In genomic region chr12:120346031-120346430, GRCh38 we compare ENCODE assay signal across 38 cellular contexts. TPM values are rescaled to one million over a fixed set of nuclear protein-coding genes. Genes with fewer than 3 reads are reported as not detected.
"Had no signal": no experiment of that assay in that cellular context is flagged by ENCODE, and none has a peak within 500 bp of the region (broad histone marks: within the 10 kb centered on the region; RNA-seq: fewer than 3 reads in every experiment).

No MANE protein-coding gene starts in this region.

- H3K4me2 ChIP-seq: KMS-11 had no signal

- H3K27ac ChIP-seq: KMS-11 had no signal

- H3K36me3 ChIP-seq: MG63 had no signal

- H3K27me3 ChIP-seq: MG63 had no signal

- H3K4me3 ChIP-seq: MG63 had no signal

- H3K9me3 ChIP-seq: MG63 had no signal

- DNase-seq: Karpas-422, Kasumi-1, MG63, MM.1S, MV-4-11, NCI-H1048, NCI-H1092, NCI-H1092 treated with DMSO at 0.1 percent for 48 hours, NCI-H1105, NCI-H1105 treated with DMSO at 0.1 percent for 48 hours, NCI-H1417, NCI-H1417 treated with DMSO at 0.1 percent for 48 hours, NCI-H1436, NCI-H1436 treated with DMSO at 0.1 percent for 48 hours, NCI-H146, NCI-H1694, NCI-H1694 treated with DMSO at 0.1 percent for 48 hours, NCI-H187, NCI-H187 treated with DMSO at 0.1 percent for 48 hours, NCI-H1930, NCI-H2029, NCI-H2029 treated with DMSO at 0.1 percent for 48 hours, NCI-H2081, NCI-H2081 treated with DMSO at 0.1 percent for 48 hours, NCI-H2107, NCI-H2171, NCI-H2171 treated with DMSO at 0.1 percent for 48 hours, NCI-H2227 treated with DMSO at 0.1 percent for 48 hours, NCI-H226, NCI-H345, NCI-H446, NCI-H446 treated with DMSO at 0.1 percent for 48 hours, NCI-H510A had no signal

- H3K9ac ChIP-seq: KMS-11 had no signal

RNA-seq across cellular contexts. Expression of gene PLA2G1B, which starts 18.5 kb away (rescaled TPM):
- total RNA-seq: LHCN-M2, M059J, MCF 10A, NCI-H460 had no signal

RNA-seq across cellular contexts. Expression of gene MSI1, which starts 22.9 kb away (rescaled TPM):
- total RNA-seq: LHCN-M2, M059J, MCF 10A had no signal

RNA-seq across cellular contexts. Expression of gene RNU4-1, which starts 53.0 kb away (rescaled TPM):
- total RNA-seq: LHCN-M2, M059J, NCI-H460 had no signal

RNA-seq across cellular contexts. Expression of gene RNU4-2, which starts 54.3 kb away (rescaled TPM):
- total RNA-seq: LHCN-M2, NCI-H460 had no signal
